In the genomic region with DNA sequence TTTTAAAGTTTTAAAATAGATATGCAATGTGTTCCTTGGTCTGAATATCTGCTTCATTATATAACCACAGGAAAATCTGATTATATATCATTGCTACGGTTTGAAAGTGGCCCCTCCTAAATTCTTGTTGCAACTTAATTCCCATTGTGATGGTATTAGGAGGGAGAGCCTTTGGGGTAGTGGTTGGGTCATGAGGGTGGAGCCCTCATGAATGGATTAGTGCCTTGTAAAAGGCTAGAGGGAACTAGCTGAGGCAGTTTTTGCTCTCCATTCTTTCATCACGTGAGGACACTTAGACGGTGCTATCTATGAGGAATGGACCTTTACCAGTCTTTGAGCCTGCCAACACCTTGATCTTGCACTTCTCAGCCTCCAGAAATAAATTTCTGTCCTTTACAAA, we compare ENCODE assay signal across 22 cellular contexts. TPM values are rescaled to one million over a fixed set of nuclear protein-coding genes. Genes with fewer than 3 reads are reported as not detected.
"Had no signal": no experiment of that assay in that cellular context is flagged by ENCODE, and none has a peak within 500 bp of the region (broad histone marks: within the 10 kb centered on the region; RNA-seq: fewer than 3 reads in every experiment).

No MANE protein-coding gene starts in this region.

- H3K9me2 ChIP-seq: SK-N-SH had no signal

- ATAC-seq: Panc1, PC-3 had no signal

- H3K36me3 Mint-ChIP-seq: IgD-negative memory B cell had no signal

- H3K9me3 ChIP-seq: SK-N-SH had no signal

- H3K27ac Mint-ChIP-seq: IgD-negative memory B cell had no signal

- DNase-seq: KBM-7, MV-4-11, NCI-H1048, NCI-H1105, NCI-H1417, NCI-H1436 treated with DMSO at 0.1 percent for 48 hours, NCI-H1694, NCI-H187 treated with DMSO at 0.1 percent for 48 hours, NCI-H2029 treated with DMSO at 0.1 percent for 48 hours, NCI-H2171 treated with DMSO at 0.1 percent for 48 hours, NCI-H345, NCI-H446 treated with DMSO at 0.1 percent for 48 hours, NCI-H510A treated with DMSO at 0.1 percent for 48 hours, NCI-H526, PC-3, SHP77, SK-N-SH, SW 1271 had no signal

- H3K4me2 ChIP-seq: SK-N-SH had no signal

- H3K4me1 Mint-ChIP-seq: IgD-negative memory B cell had no signal

- H3K27me3 Mint-ChIP-seq: IgD-negative memory B cell had no signal

- H3K4me3 Mint-ChIP-seq: IgD-negative memory B cell had no signal

- H3K27ac ChIP-seq: RWPE1 had no signal

RNA-seq across cellular contexts. Expression of gene ABCA6, which starts 7.6 kb away (rescaled TPM):
- total RNA-seq: HT1080, PC-3 had no signal
